ENCODE assay signal across 30 cellular contexts in genomic region chr1:204728456-204728855, GRCh38. TPM values are rescaled to one million over a fixed set of nuclear protein-coding genes. Genes with fewer than 3 reads are reported as not detected.
"Had no signal": no experiment of that assay in that cellular context is flagged by ENCODE, and none has a peak within 500 bp of the region (broad histone marks: within the 10 kb centered on the region; RNA-seq: fewer than 3 reads in every experiment).

No MANE protein-coding gene starts in this region.

- DNase-seq: activated CD4-positive, alpha-beta memory T cell treated with anti-CD3 and anti-CD28 coated beads for 36 hours; activated CD4-positive, alpha-beta T cell treated with anti-CD3 and anti-CD28 coated beads, Interleukin-2, amount 10 ng/mL, durations not matched to agents 24 days and 14 days; activated CD8-positive, alpha-beta memory T cell treated with anti-CD3 and anti-CD28 coated beads, Interleukin-2, amount 50 U/mL, for 4 hours; activated gamma-delta T cell; activated naive CD4-positive, alpha-beta T cell treated with anti-CD3 and anti-CD28 coated beads, Interleukin-2, amount 50 U/mL, for 16 hours; activated T-cell treated with anti-CD3 and anti-CD28 coated beads, Interleukin-2, amount 50 U/mL, for 24 hours; amniotic stem cell; brain microvascular endothelial cell; central memory CD4-positive, alpha-beta T cell; endodermal cell; esophagus squamous epithelium; foreskin melanocyte; naive B cell; nucleus accumbens; pancreas; stimulated activated CD4-positive, alpha-beta T cell treated with anti-CD3 and anti-CD28 coated beads, Interleukin-1b, Interleukin-23, amount 100 ng/mL, for 48 hours; stimulated activated CD4-positive, alpha-beta T cell treated with anti-CD3 and anti-CD28 coated beads, Interleukin-4, amount 100 ng/mL, for 4 hours; stimulated activated CD8-positive, alpha-beta memory T cell treated with anti-CD3 and anti-CD28 coated beads, Interleukin-4, amount 100 ng/mL, for 48 hours; stimulated activated naive CD8-positive, alpha-beta T cell treated with anti-CD3 and anti-CD28 coated beads, Interleukin-15, amount 100 ng/mL, for 72 hours; substantia nigra; upper lobe of left lung; WERI-Rb-1 had no signal

- H3K27ac ChIP-seq: brain microvascular endothelial cell, epithelial cell of prostate, esophagus squamous epithelium, pancreas, prostate gland, upper lobe of left lung, vagina, WERI-Rb-1 had no signal

- ATAC-seq: activated CD4-positive, CD25-positive, alpha-beta regulatory T cell treated with anti-CD3 and anti-CD28 coated beads, Interleukin-2, amount 50 U/mL, for 24 hours; pancreas; stimulated activated memory B cell treated with anti-CD40 and anti-IgM and Interleukin-4, amounts not matched to agents 10 μg/mL and 1 μg/mL and 100 μg/mL, for 72 hours; stimulated activated naive CD8-positive, alpha-beta T cell treated with anti-CD3 and anti-CD28 coated beads, Interleukin-15, amount 100 ng/mL, for 72 hours had no signal

- H3K4me3 ChIP-seq: esophagus squamous epithelium, pancreas, prostate gland, smooth muscle cell, upper lobe of left lung, vagina had no signal

- FAIRE-seq: astrocyte, islet of Langerhans, pancreas had no signal

- H3K4me2 ChIP-seq: smooth muscle cell had no signal

- H3K27me3 ChIP-seq: pancreas, upper lobe of left lung, vagina had no signal

- H3K9me3 ChIP-seq: esophagus squamous epithelium, pancreas, prostate gland, upper lobe of left lung, vagina had no signal

- H3K36me3 ChIP-seq: brain microvascular endothelial cell, esophagus squamous epithelium, pancreas, prostate gland, upper lobe of left lung, vagina, WERI-Rb-1 had no signal

- H3K4me1 ChIP-seq: prostate gland, upper lobe of left lung, vagina had no signal

RNA-seq across cellular contexts. Expression of gene LRRN2, which starts 42.9 kb away (rescaled TPM):
- total RNA-seq: activated CD4-positive, alpha-beta memory T cell treated with anti-CD3 and anti-CD28 coated beads for 36 hours had no signal
